23 cellular contexts compared by ENCODE assay signal in the genomic region with DNA sequence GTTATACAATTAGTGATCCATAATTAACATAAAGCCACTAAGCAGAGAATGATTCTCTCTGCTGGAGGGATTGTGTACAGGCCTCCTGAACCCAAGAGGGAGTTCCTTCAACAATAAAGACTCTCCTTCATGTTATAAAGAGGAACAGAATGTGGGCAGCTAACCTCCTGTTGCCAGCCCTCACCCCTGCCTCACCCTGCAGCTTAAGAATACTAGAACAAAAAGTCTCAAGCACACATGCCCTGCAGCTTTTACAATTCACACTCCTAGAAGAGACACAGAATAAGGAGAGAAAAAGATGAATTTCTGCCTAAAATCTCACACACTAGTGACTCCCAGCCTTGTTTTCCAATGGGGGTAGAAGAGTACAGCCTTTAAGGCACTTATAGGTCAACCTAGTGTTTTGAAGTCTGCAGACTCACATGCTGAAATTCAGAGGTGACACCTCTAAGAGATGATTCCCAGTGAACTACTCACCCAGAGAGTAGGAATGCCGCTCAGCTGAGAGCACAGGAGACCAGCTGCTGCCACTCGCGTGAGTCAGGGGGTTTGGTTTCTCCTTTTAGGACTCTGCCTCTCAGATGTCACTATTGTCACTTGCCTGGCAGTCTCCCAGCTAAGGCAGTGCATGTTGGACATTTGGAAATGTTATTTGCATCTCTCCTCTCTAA. TPM values are rescaled to one million over a fixed set of nuclear protein-coding genes. Genes with fewer than 3 reads are reported as not detected.
DNase-seq lines count a peak whose midpoint lies in the region; ATAC-seq and TF ChIP-seq lines count a peak whose summit lies in the region.
"Had no signal": no experiment of that assay in that cellular context is flagged by ENCODE, and none has a peak within 500 bp of the region (broad histone marks: within the 10 kb centered on the region; RNA-seq: fewer than 3 reads in every experiment).

No MANE protein-coding gene starts in this region.

- DNase-seq in activated CD4-positive, alpha-beta T cell treated with anti-CD3 and anti-CD28 coated beads, Interleukin-2, amount 10 ng/mL, durations not matched to agents 7 days and 5 days: no peak
- DNase-seq in activated CD4-positive, alpha-beta T cell treated with anti-CD3 and anti-CD28 coated beads for 1 hour: no peak
- DNase-seq in NB4 (ENCODE audit: low read depth) (peak; percentile 43), esophagus muscularis mucosa (ENCODE audit: extremely low spot score) (peak; percentile 85), psoas muscle (peak in 1 of 2 donors; percentile 28), CD14-positive monocyte (ENCODE audit: low spot score) (no peak), tibial nerve (ENCODE audit: low spot score in 2 of 2) (no peak)
- DNase-seq: DMS153; dorsolateral prefrontal cortex; erythroblast; NCI-H1092; NCI-H2081 treated with DMSO at 0.1 percent for 48 hours; NCI-H524 treated with DMSO at 0.1 percent for 48 hours; SHP77 treated with DMSO at 0.1 percent for 48 hours; stimulated activated CD4-positive, alpha-beta T cell treated with anti-CD3 and anti-CD28 coated beads, Interleukin-12 subunit alpha, Interleukin-12 subunit beta, amount 100 ng/mL, for 4 hours; stimulated activated CD8-positive, alpha-beta memory T cell treated with anti-CD3 and anti-CD28 coated beads, Interleukin-4, amount 100 ng/mL, for 48 hours had no signal

- no peak overlapping the region for H3K4me3 ChIP-seq in NB4 (ENCODE audit: low read depth, low read length)
- H3K4me3 ChIP-seq in esophagus muscularis mucosa: no peak overlapping the region
- no peak overlapping the region for H3K4me3 ChIP-seq in psoas muscle
- no peak overlapping the region for H3K4me3 ChIP-seq in tibial nerve
- H3K4me3 ChIP-seq: cardiac muscle cell, dorsolateral prefrontal cortex, vagina had no signal

- peaks cover 19% of the 10 kb centered on the region for H3K9me3 Mint-ChIP-seq in activated CD4-positive, alpha-beta T cell treated with anti-CD3 and anti-CD28 coated beads, Interleukin-2, amount 10 ng/mL, durations not matched to agents 7 days and 5 days
- H3K9me3 Mint-ChIP-seq in CD14-positive monocyte: peaks cover 5 to 19% (median 11%) of the 10 kb centered on the region in 7 donors

- H3K4me1 ChIP-seq in esophagus muscularis mucosa (no peaks in the 10 kb centered on the region), psoas muscle (no peaks in the 10 kb centered on the region), tibial nerve (no peaks in the 10 kb centered on the region)
- H3K4me1 ChIP-seq: vagina had no signal

- TF ChIP-seq POLR2A in NB4 (IDR thresholded peaks at IDR 0.05; ENCODE audit: extremely low read depth, insufficient read length) (no peak), esophagus muscularis mucosa (IDR thresholded peaks at IDR 0.05; ENCODE audit: low read depth) (no peak), tibial nerve (IDR thresholded peaks at IDR 0.05) (no peak)

- H3K27ac ChIP-seq in esophagus muscularis mucosa (replicated peaks in 1 of 4) (no peak overlapping the region), psoas muscle (no peak overlapping the region), tibial nerve (no peak overlapping the region)
- H3K27ac ChIP-seq: cardiac muscle cell, dorsolateral prefrontal cortex, vagina had no signal

- H3K36me3 Mint-ChIP-seq in activated CD4-positive, alpha-beta T cell treated with anti-CD3 and anti-CD28 coated beads, Interleukin-2, amount 10 ng/mL, durations not matched to agents 7 days and 5 days (ENCODE audit: low read depth): peaks cover 34% of the 10 kb centered on the region
- peaks cover 0 to 10% of the 10 kb centered on the region in 2 donors for H3K36me3 Mint-ChIP-seq in CD14-positive monocyte
- H3K36me3 Mint-ChIP-seq: IgD-negative memory B cell, mesothelial cell of epicardium had no signal

- H3K9me3 ChIP-seq in esophagus muscularis mucosa (no peaks in the 10 kb centered on the region), psoas muscle (no peaks in the 10 kb centered on the region), tibial nerve (no peaks in the 10 kb centered on the region)
- H3K9me3 ChIP-seq: vagina had no signal

- peaks cover 0 to 23% (median 0%) of the 10 kb centered on the region in 4 donors for H3K27me3 ChIP-seq in esophagus muscularis mucosa
- H3K27me3 ChIP-seq in psoas muscle (ENCODE audit: insufficient read depth in 3 of 3, low read length in 2 of 3): no peaks in the 10 kb centered on the region
- H3K27me3 ChIP-seq in tibial nerve: peaks cover 0 to 4% of the 10 kb centered on the region in 2 donors
- H3K27me3 ChIP-seq: cardiac muscle cell, vagina had no signal

- TF ChIP-seq EP300 in esophagus muscularis mucosa (IDR thresholded peaks at IDR 0.05): no peak
- no peak for TF ChIP-seq EP300 in tibial nerve (IDR thresholded peaks at IDR 0.05)

- intact Hi-C loops in esophagus muscularis mucosa (cut with DNase I): no loop called here
- intact Hi-C loops in psoas muscle (cut with DNase I): no loop called here
- intact Hi-C loops in CD14-positive monocyte (cut with micrococcal nuclease): no loop called here

- TF ChIP-seq CTCF in NB4 (IDR thresholded peaks at IDR 0.05; ENCODE audit: low read depth, low read length) (no peak), esophagus muscularis mucosa (IDR thresholded peaks at IDR 0.05) (no peak), psoas muscle (IDR thresholded peaks at IDR 0.05) (no peak), CD14-positive monocyte (IDR thresholded peaks at IDR 0.05) (no peak), tibial nerve (IDR thresholded peaks at IDR 0.05) (no peak)

- peaks cover 58% of the 10 kb centered on the region for H3K4me1 Mint-ChIP-seq in activated CD4-positive, alpha-beta T cell treated with anti-CD3 and anti-CD28 coated beads, Interleukin-2, amount 10 ng/mL, durations not matched to agents 7 days and 5 days
- H3K4me1 Mint-ChIP-seq in CD14-positive monocyte: peaks cover 21% of the 10 kb centered on the region
- H3K4me1 Mint-ChIP-seq: IgD-negative memory B cell, mesothelial cell of epicardium had no signal

- ATAC-seq in psoas muscle: peak; percentile 81 to 92 (median 90)
- no peak for ATAC-seq in GM21447 (IDR thresholded peaks at IDR 0.05; ENCODE audit: unreplicated experiment)

- H3K4me3 Mint-ChIP-seq in activated CD4-positive, alpha-beta T cell treated with anti-CD3 and anti-CD28 coated beads, Interleukin-2, amount 10 ng/mL, durations not matched to agents 7 days and 5 days: no peak overlapping the region
- H3K4me3 Mint-ChIP-seq in CD14-positive monocyte: peak overlapping the region in 1 of 2 donors; percentile 61
- H3K4me3 Mint-ChIP-seq: CD4-positive, CD25-positive, alpha-beta regulatory T cell; IgD-negative memory B cell; mesothelial cell of epicardium had no signal

- WGBS in esophagus muscularis mucosa: no CpG with 5 or more reads among the region's 3 CpGs
- WGBS in psoas muscle, 3 donors: 19 to 33% (median 26%) methylated on average over 3 of the region's 3 CpGs
- whole genome bisulfite sequencing in tibial nerve, 2 donors: 60 to 67% methylated on average over 3 of the region's 3 CpGs

- POLR2A ChIA-PET in activated CD4-positive, alpha-beta T cell treated with anti-CD3 and anti-CD28 coated beads, Interleukin-2, amount 10 ng/mL, durations not matched to agents 7 days and 5 days (lab: Charles Lee): interaction anchor here (0.9 kb wide), 1 partner anchor 21 kb away, joined by 3 read pairs; no protein-coding TSS in a partner anchor

- H3K27ac Mint-ChIP-seq in activated CD4-positive, alpha-beta T cell treated with anti-CD3 and anti-CD28 coated beads, Interleukin-2, amount 10 ng/mL, durations not matched to agents 7 days and 5 days: peak overlapping the region; percentile 19
- peak overlapping the region in 2 of 7 donors; percentile 6 to 21 for H3K27ac Mint-ChIP-seq in CD14-positive monocyte
- H3K27ac Mint-ChIP-seq: CD4-positive, CD25-positive, alpha-beta regulatory T cell; IgD-negative memory B cell; mesothelial cell of epicardium had no signal

- no peaks in the 10 kb centered on the region for H3K27me3 Mint-ChIP-seq in activated CD4-positive, alpha-beta T cell treated with anti-CD3 and anti-CD28 coated beads, Interleukin-2, amount 10 ng/mL, durations not matched to agents 7 days and 5 days
- H3K27me3 Mint-ChIP-seq in CD14-positive monocyte (ENCODE audit: low read depth in 3 of 3): peaks cover 47 to 64% (median 49%) of the 10 kb centered on the region in 3 donors

- CTCF ChIA-PET in activated CD4-positive, alpha-beta T cell treated with anti-CD3 and anti-CD28 coated beads, Interleukin-2, amount 10 ng/mL, durations not matched to agents 7 days and 5 days (lab: Charles Lee): interaction anchor here (1.2 to 1.6 kb wide), 3 partner anchors 9 to 23 kb away, joined by 3 to 4 read pairs (median 4); no protein-coding TSS in a partner anchor

- no peaks in the 10 kb centered on the region for H3K36me3 ChIP-seq in esophagus muscularis mucosa
- no peaks in the 10 kb centered on the region for H3K36me3 ChIP-seq in psoas muscle (ENCODE audit: insufficient read depth in 1 of 2, low read depth in 1 of 2)
- no peaks in the 10 kb centered on the region for H3K36me3 ChIP-seq in tibial nerve
- H3K36me3 ChIP-seq: cardiac muscle cell, vagina had no signal

RNA-seq across cellular contexts. Expression of a gene that starts 32.5 kb away (rescaled TPM):
- total RNA-seq in activated CD4-positive, alpha-beta T cell treated with anti-CD3 and anti-CD28 coated beads, Interleukin-2, amount 10 ng/mL, durations not matched to agents 7 days and 5 days: under 1 TPM in 1 of 2 experiments, not detected in 1; 0.12 TPM
- total RNA-seq in esophagus muscularis mucosa (10 to 100 TPM in 1 of 4 donors, 1 to 10 TPM in 3; 4.3 to 20.2 (median 8.1) TPM), psoas muscle (10 to 100 TPM in 1 of 4 donors, 1 to 10 TPM in 2, under 1 TPM in 1; 0.43 to 10.4 (median 3.2) TPM), tibial nerve (10 to 100 TPM in 1 of 4 donors, 1 to 10 TPM in 3; 3.9 to 17.7 (median 6.9) TPM)
- polyA plus RNA-seq in psoas muscle (10 to 100 TPM in 1 of 3 donors, 1 to 10 TPM in 1, under 1 TPM in 1; 0.48 to 13.1 (median 2.9) TPM), CD14-positive monocyte (not detected)
- total RNA-seq: cardiac muscle cell, OCI-LY7 had no signal
- polyA plus RNA-seq: cardiac muscle cell; CD4-positive, CD25-positive, alpha-beta regulatory T cell; IgD-negative memory B cell had no signal

Comparison
In these comparisons a context has a peak if more than half of its experiments do, and no peak if none do; other contexts are left out.
1. DNase-seq: peak in NB4 (single experiment) and esophagus muscularis mucosa (single experiment); none in activated CD4-positive, alpha-beta T cell treated with anti-CD3 and anti-CD28 coated beads, Interleukin-2, amount 10 ng/mL, durations not matched to agents 7 days and 5 days (single experiment), activated CD4-positive, alpha-beta T cell treated with anti-CD3 and anti-CD28 coated beads for 1 hour (single experiment), CD14-positive monocyte (single experiment) and tibial nerve (0 of 2).